Comparison of ENCODE assay signal across 10 cellular contexts in the genomic region with DNA sequence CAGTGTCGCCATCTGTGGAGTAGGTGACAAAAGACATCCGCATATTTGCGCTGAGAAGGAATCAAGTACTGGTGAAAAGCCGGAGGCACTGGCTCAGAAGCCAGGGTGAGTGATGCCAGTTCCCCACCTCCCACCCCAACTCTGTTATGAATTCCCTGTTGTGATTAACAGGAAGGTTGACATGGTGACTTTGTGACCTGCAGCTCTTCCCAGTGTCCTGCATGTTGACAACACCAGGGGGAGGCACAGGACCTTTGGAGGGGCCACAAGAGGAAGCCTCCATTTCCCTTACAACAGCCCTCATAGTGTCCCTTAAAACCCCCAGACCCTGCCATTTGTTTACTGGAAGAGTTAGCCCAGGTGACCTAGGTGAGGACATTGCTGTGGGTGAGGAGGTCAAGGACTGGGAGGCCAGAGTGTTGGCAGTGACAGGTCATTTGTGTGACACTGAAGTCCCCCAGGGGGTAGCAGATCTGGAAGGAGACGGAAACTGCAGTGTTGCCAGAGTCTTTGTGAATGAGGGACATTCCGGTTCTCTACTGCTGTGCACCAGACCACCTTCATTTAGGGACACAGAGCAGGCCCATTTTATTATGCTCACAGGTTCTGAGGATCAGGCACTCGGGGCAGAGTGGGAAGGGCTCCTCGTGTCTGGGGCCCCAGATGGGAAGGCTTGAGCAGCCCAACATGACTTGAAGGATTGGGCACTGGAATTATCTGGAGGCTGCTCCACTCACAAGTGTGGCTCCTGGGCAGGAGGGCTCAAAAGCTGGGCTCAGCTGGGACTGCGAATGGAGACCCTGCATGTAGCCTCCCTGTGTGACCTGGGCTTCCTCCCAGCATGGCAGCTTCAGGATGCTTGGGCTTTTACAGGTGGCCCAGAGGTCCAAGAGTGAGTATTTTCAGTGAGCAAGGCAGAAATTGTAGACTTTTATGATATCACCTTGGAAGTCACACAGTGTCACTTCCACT. TPM values are rescaled to one million over a fixed set of nuclear protein-coding genes. Genes with fewer than 3 reads are reported as not detected.
DNase-seq lines count a peak whose midpoint lies in the region; ATAC-seq and TF ChIP-seq lines count a peak whose summit lies in the region.
"Had no signal": no experiment of that assay in that cellular context is flagged by ENCODE, and none has a peak within 500 bp of the region (broad histone marks: within the 10 kb centered on the region; RNA-seq: fewer than 3 reads in every experiment).

No MANE protein-coding gene starts in this region.

- H3K9ac ChIP-seq in SK-N-SH = no peak overlapping the region
- H3K9ac ChIP-seq in parathyroid adenoma = no peak overlapping the region

- CTCF ChIA-PET in SK-N-SH (lab: Yijun Ruan, JAX) = interaction anchor here (1.0 to 1.8 kb wide), 3 partner anchors 21 to 45 kb away, joined by 3 to 5 read pairs (median 3); no protein-coding TSS in a partner anchor

- WGBS in SK-N-SH (ENCODE audit: low lambda C conversion rate) = 61% methylated on average over 8 of the region's 9 CpGs

- no peaks in the 10 kb centered on the region for H3K36me3 ChIP-seq in SK-N-SH (replicated peaks in 1 of 2; ENCODE audit: control insufficient read depth in 1 of 2, insufficient read depth in 2 of 2, low read length in 1 of 2)
- no peaks in the 10 kb centered on the region for H3K36me3 ChIP-seq in KOPT-K1 (ENCODE audit: insufficient read depth, low read length)
- H3K36me3 ChIP-seq in parathyroid adenoma (ENCODE audit: control insufficient read depth, insufficient read depth, low read length) = no peaks in the 10 kb centered on the region

- DNase-seq in SK-N-SH (no peak), ecto neural progenitor cell (ENCODE audit: low spot score) (peak; percentile 21), NCI-H2196 (lab: John Stamatoyannopoulos, UW; ENCODE audit: unreplicated experiment) (no peak), T1000 (lab: John Stamatoyannopoulos, UW) (no peak)
- DNase-seq in stimulated activated CD4-positive, alpha-beta T cell treated with anti-CD3 and anti-CD28 coated beads, Interleukin-1b, Interleukin-23, amount 100 ng/mL, for 48 hours = no peak
- DNase-seq: foreskin fibroblast, NCI-H2029 treated with DMSO at 0.1 percent for 48 hours had no signal

- H3K4me1 ChIP-seq in SK-N-SH (ENCODE audit: control insufficient read depth in 1 of 2, insufficient read depth in 2 of 2, low read depth in 1 of 2, low read length in 1 of 2) = peaks cover 0 to 6% of the 10 kb centered on the region in 2 experiments; a peak in 1 of 4 replicates
- H3K4me1 ChIP-seq in parathyroid adenoma = no peaks in the 10 kb centered on the region

- no peak for TF ChIP-seq CTCF in SK-N-SH (IDR thresholded peaks at IDR 0.05)
- TF ChIP-seq CTCF in parathyroid adenoma (IDR thresholded peaks at IDR 0.05) = peak; percentile 38

- POLR2A ChIA-PET in SK-N-SH (lab: Yijun Ruan, JAX) = no interaction called here

- no peaks in the 10 kb centered on the region for H4K20me1 ChIP-seq in SK-N-SH (ENCODE audit: insufficient read depth)

- no peak overlapping the region for H3K4me3 ChIP-seq in SK-N-SH (ENCODE audit: low read depth in 2 of 2, low read length in 1 of 2)
- no peak overlapping the region for H3K4me3 ChIP-seq in parathyroid adenoma (ENCODE audit: low read depth, low read length)

- no peak overlapping the region for H3K27ac ChIP-seq in SK-N-SH (ENCODE audit: low read depth in 2 of 2, low read length in 1 of 2)
- H3K27ac ChIP-seq in KOPT-K1 (ENCODE audit: low read depth, low read length, poor library complexity, severe bottlenecking) = peak overlapping the region; percentile 73
- H3K27ac ChIP-seq in parathyroid adenoma = no peak overlapping the region

- H3K9me3 ChIP-seq in SK-N-SH = no peaks in the 10 kb centered on the region
- H3K9me3 ChIP-seq in KOPT-K1 (ENCODE audit: insufficient read depth, low read length, poor library complexity, severe bottlenecking) = no peaks in the 10 kb centered on the region
- no peaks in the 10 kb centered on the region for H3K9me3 ChIP-seq in parathyroid adenoma (ENCODE audit: control insufficient read depth, low read length)

- no peak; the same call in 2 of the 3 replicates for ATAC-seq in SK-N-SH treated with all-trans-retinoic acid at 6 μM for 48 hours

- TF ChIP-seq RAD21 in SK-N-SH (IDR thresholded peaks at IDR 0.05; ENCODE audit: low read length) = peak; percentile 26; the same call in 1 of the 2 replicates

- H3K27me3 ChIP-seq in SK-N-SH (ENCODE audit: insufficient read depth) (no peaks in the 10 kb centered on the region), parathyroid adenoma (ENCODE audit: control insufficient read depth, insufficient read depth, low read length) (no peaks in the 10 kb centered on the region)

- H2AFZ ChIP-seq in SK-N-SH (ENCODE audit: low read depth) (no peak overlapping the region), parathyroid adenoma (peak overlapping the region; percentile 15)

- no peaks in the 10 kb centered on the region for H3F3A ChIP-seq in SK-N-SH (replicated peaks; ENCODE audit: insufficient read depth)

- H3K4me2 ChIP-seq in SK-N-SH (no peak overlapping the region), parathyroid adenoma (ENCODE audit: low read length) (no peak overlapping the region)

- TF ChIP-seq EP300 in SK-N-SH (IDR thresholded peaks at IDR 0.05; ENCODE audit: borderline replicate concordance in 1 of 2, low read depth in 1 of 2, low read length in 1 of 2) = no peak

- no peaks in the 10 kb centered on the region for H3K9me2 ChIP-seq in SK-N-SH

- H3K79me2 ChIP-seq in SK-N-SH (ENCODE audit: insufficient read depth) = no peaks in the 10 kb centered on the region
- H3K79me2 ChIP-seq in parathyroid adenoma = no peaks in the 10 kb centered on the region

TF ChIP-seq in SK-N-SH, 30 proteins besides CTCF, POLR2A, EP300 and RAD21 (continues in another document):
- TF ChIP-seq, protein P1, sequence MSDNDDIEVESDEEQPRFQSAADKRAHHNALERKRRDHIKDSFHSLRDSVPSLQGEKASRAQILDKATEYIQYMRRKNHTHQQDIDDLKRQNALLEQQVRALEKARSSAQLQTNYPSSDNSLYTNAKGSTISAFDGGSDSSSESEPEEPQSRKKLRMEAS (IDR thresholded peaks at IDR 0.05; ENCODE audit: low read depth) = no peak
- TF ChIP-seq, protein P2, sequence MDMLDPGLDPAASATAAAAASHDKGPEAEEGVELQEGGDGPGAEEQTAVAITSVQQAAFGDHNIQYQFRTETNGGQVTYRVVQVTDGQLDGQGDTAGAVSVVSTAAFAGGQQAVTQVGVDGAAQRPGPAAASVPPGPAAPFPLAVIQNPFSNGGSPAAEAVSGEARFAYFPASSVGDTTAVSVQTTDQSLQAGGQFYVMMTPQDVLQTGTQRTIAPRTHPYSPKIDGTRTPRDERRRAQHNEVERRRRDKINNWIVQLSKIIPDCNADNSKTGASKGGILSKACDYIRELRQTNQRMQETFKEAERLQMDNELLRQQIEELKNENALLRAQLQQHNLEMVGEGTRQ (IDR thresholded peaks at IDR 0.05; ENCODE audit: borderline replicate concordance, low read depth, low read length) = no peak
- TF ChIP-seq CHD2 (IDR thresholded peaks at IDR 0.05; ENCODE audit: low read length, partially characterized antibody) (no peak), JUND (IDR thresholded peaks at IDR 0.05) (no peak), MEF2A (IDR thresholded peaks at IDR 0.05; ENCODE audit: borderline replicate concordance, low read depth) (no peak), RFX5 (IDR thresholded peaks at IDR 0.05; ENCODE audit: low read length) (no peak), USF1 (IDR thresholded peaks at IDR 0.05; ENCODE audit: borderline replicate concordance, low read depth) (no peak)

TF ChIP-seq in SK-N-SH treated with all-trans-retinoic acid at 6 μM for 48 hours, 23 proteins besides CTCF, POLR2A, EP300 and RAD21:
- TF ChIP-seq CREB5 (CRISPR knock-in tag; IDR thresholded peaks at IDR 0.05; ENCODE audit: low read depth) = no peak

RNA-seq across cellular contexts. Expression of gene ANTXRL, which starts 13.0 kb away (rescaled TPM):
- polyA plus RNA-seq in SK-N-SH (2012; rRNA removed) = not detected in 2 replicates
- polyA plus RNA-seq in SK-N-SH (2012; cell fraction: cytosol; rRNA removed) = not detected in 2 replicates
- polyA plus RNA-seq in SK-N-SH (2012; cell fraction: nucleus; rRNA removed) = 0.02 TPM in 1 of 2 replicates, not detected in the other
